Comparison of ENCODE assay signal across 7 cellular contexts in genomic region chr16:69089091-69089912, GRCh38. TPM values are rescaled to one million over a fixed set of nuclear protein-coding genes. Genes with fewer than 3 reads are reported as not detected.
DNase-seq lines count a peak whose midpoint lies in the region; ATAC-seq and TF ChIP-seq lines count a peak whose summit lies in the region.

No MANE protein-coding gene starts in this region.

- H3K9me2 ChIP-seq in GM23248 (ENCODE audit: insufficient read depth) = no peaks in the 10 kb centered on the region
- H3K9me2 ChIP-seq in MM.1S (replicated peaks; ENCODE audit: insufficient read depth, low read length) = no peaks in the 10 kb centered on the region

- H3K4me1 ChIP-seq in neural progenitor cell (peaks cover 13% of the 10 kb centered on the region), GM23248 (ENCODE audit: insufficient read depth) (peaks cover 7% of the 10 kb centered on the region), MM.1S (ENCODE audit: low read length) (no peaks in the 10 kb centered on the region)

- in situ Hi-C loops in GM13977 (cut with MboI; ENCODE audit: low pct_unique_long_range_greater_than_20kb, low sequenced_read_pairs, unreplicated experiment) = no loop called here
- in situ Hi-C loops in GM23248 (cut with MboI) = no loop called here

- peaks cover 4% of the 10 kb centered on the region for H3K36me3 Mint-ChIP-seq in neural progenitor cell

- H3K4me2 ChIP-seq in neural progenitor cell = peak overlapping the region; percentile 54
- H3K4me2 ChIP-seq in GM23248 (ENCODE audit: unreplicated experiment) = no peak overlapping the region
- no peak overlapping the region for H3K4me2 ChIP-seq in MM.1S (ENCODE audit: low read depth, low read length)

- H3K4me1 Mint-ChIP-seq in neural progenitor cell = peaks cover 18% of the 10 kb centered on the region

- H3K79me2 ChIP-seq in neural progenitor cell (ENCODE audit: low read depth) (no peaks in the 10 kb centered on the region), GM23248 (ENCODE audit: insufficient read depth) (no peaks in the 10 kb centered on the region), MM.1S (ENCODE audit: low read length) (no peaks in the 10 kb centered on the region)

- no peak for TF ChIP-seq CTCF in GM13977 (IDR thresholded peaks at IDR 0.05; ENCODE audit: extremely low read depth, insufficient read depth, missing control alignments)
- TF ChIP-seq CTCF in neural progenitor cell (IDR thresholded peaks at IDR 0.05) = no peak
- TF ChIP-seq CTCF in MM.1S (IDR thresholded peaks at IDR 0.05; ENCODE audit: low read length) = no peak

- H2AFZ ChIP-seq in neural progenitor cell (replicated peaks) = peak overlapping the region; percentile 89
- H2AFZ ChIP-seq in GM23248 = no peak overlapping the region
- H2AFZ ChIP-seq in MM.1S (ENCODE audit: low read length) = no peak overlapping the region

- H3K36me3 ChIP-seq in neural progenitor cell (no peaks in the 10 kb centered on the region), GM23248 (ENCODE audit: low read depth) (no peaks in the 10 kb centered on the region), MM.1S (replicated peaks; ENCODE audit: insufficient read depth, low read length) (no peaks in the 10 kb centered on the region)

- H3K27ac ChIP-seq in neural progenitor cell = no peak overlapping the region
- no peak overlapping the region for H3K27ac ChIP-seq in GM23248
- no peak overlapping the region for H3K27ac ChIP-seq in MM.1S (ENCODE audit: low read length)

- H4K20me1 ChIP-seq in neural progenitor cell (ENCODE audit: low read depth) (no peaks in the 10 kb centered on the region), GM23248 (ENCODE audit: insufficient read depth) (no peaks in the 10 kb centered on the region), MM.1S (ENCODE audit: insufficient read depth, low read length) (no peaks in the 10 kb centered on the region)

- no peak overlapping the region for H3K4me3 ChIP-seq in neural progenitor cell
- H3K4me3 ChIP-seq in GM23248 = no peak overlapping the region
- no peak overlapping the region for H3K4me3 ChIP-seq in MM.1S (ENCODE audit: low read length)

- no peaks in the 10 kb centered on the region for H3K9me3 Mint-ChIP-seq in neural progenitor cell

- no peaks in the 10 kb centered on the region for H3K9me3 ChIP-seq in neural progenitor cell (ENCODE audit: low read depth)
- H3K9me3 ChIP-seq in GM23248 (ENCODE audit: low read depth) = no peaks in the 10 kb centered on the region
- H3K9me3 ChIP-seq in MM.1S (replicated peaks; ENCODE audit: insufficient read depth, low read length) = no peaks in the 10 kb centered on the region

- peaks cover 11% of the 10 kb centered on the region for H3F3A ChIP-seq in neural progenitor cell (ENCODE audit: low read depth)
- H3F3A ChIP-seq in GM23248 (ENCODE audit: insufficient read depth) = no peaks in the 10 kb centered on the region
- no peaks in the 10 kb centered on the region for H3F3A ChIP-seq in MM.1S (ENCODE audit: insufficient read depth, low read length)

- H3K27me3 Mint-ChIP-seq in neural progenitor cell (ENCODE audit: insufficient read depth, low read depth) = peaks cover 4% of the 10 kb centered on the region

- 50 to 61% methylated on average over 16 of the region's 16 CpGs for WGBS in GM23248 (ENCODE audit: low coverage in 1 of 2, low lambda C conversion rate in 2 of 2, missing lambda C conversion rate in 2 of 2), 2 experiments

- no peak overlapping the region for H3K4me3 Mint-ChIP-seq in neural progenitor cell

- H3K27me3 ChIP-seq in neural progenitor cell (no peaks in the 10 kb centered on the region), GM23248 (replicated peaks; ENCODE audit: insufficient read depth) (no peaks in the 10 kb centered on the region), MM.1S (replicated peaks; ENCODE audit: insufficient read depth, low read length) (no peaks in the 10 kb centered on the region)

- H3K9ac ChIP-seq in neural progenitor cell (no peak overlapping the region), GM23248 (no peak overlapping the region), MM.1S (ENCODE audit: low read length) (no peak overlapping the region)

- H3K27ac Mint-ChIP-seq in neural progenitor cell = peak overlapping the region; percentile 81

- DNase-seq in GM13977 (ENCODE audit: low spot score) (peak; percentile 59), NCI-H1694 treated with DMSO at 0.1 percent for 48 hours (lab: John Stamatoyannopoulos, UW) (peak; percentile 61), amniotic epithelial cell (ENCODE audit: low read depth) (peak; percentile 50), neural progenitor cell (ENCODE audit: low spot score) (peak; percentile 59), GM23248 (no peak), MM.1S (no peak)

- ATAC-seq in GM19035 (IDR thresholded peaks at IDR 0.05; ENCODE audit: unreplicated experiment) = no peak

RNA-seq across cellular contexts. Expression of gene HAS3, which starts 16.2 kb away (rescaled TPM):
- 2.5 and 3.3 TPM in 2 replicates for total RNA-seq in neural progenitor cell (ENCODE audit: low replicate concordance)
- total RNA-seq in GM23248 (2014; rRNA removed; shearing (Covaris generic)) = 0.43 TPM in 1 of 2 replicates, not detected in the other
- polyA plus RNA-seq in GM23248 (2016; fragmentation: Nextera tagmentation; extraction: Ambion mirVana) = 0.14 TPM in 1 of 2 replicates, not detected in the other

RNA-seq across cellular contexts. Expression of gene CHTF8, which starts 43.1 kb away (rescaled TPM):
- 99.8 and 165 TPM in 2 replicates for total RNA-seq in neural progenitor cell (ENCODE audit: low replicate concordance)
- total RNA-seq in GM23248 (2014; rRNA removed; shearing (Covaris generic)) = 58.0 and 69.9 TPM in 2 replicates
- polyA plus RNA-seq in GM23248 (2016; fragmentation: Nextera tagmentation; extraction: Ambion mirVana) = 56.7 and 57.7 TPM in 2 replicates

RNA-seq across cellular contexts. Expression of gene UTP4, which starts 43.1 kb away (rescaled TPM):
- total RNA-seq in neural progenitor cell (ENCODE audit: low replicate concordance) = 13.3 and 15.9 TPM in 2 replicates
- total RNA-seq in GM23248 (2014; rRNA removed; shearing (Covaris generic)) = 17.8 and 19.1 TPM in 2 replicates
- 54.8 and 55.8 TPM in 2 replicates for polyA plus RNA-seq in GM23248 (2016; fragmentation: Nextera tagmentation; extraction: Ambion mirVana)

Comparison
In these comparisons a context has a peak if more than half of its experiments do, and no peak if none do; other contexts are left out.
1. DNase-seq: peak in GM13977 (single experiment), NCI-H1694 treated with DMSO at 0.1 percent for 48 hours (single experiment), amniotic epithelial cell (single experiment) and neural progenitor cell (single experiment); none in GM23248 (single experiment) and MM.1S (single experiment).